19 cellular contexts compared by ENCODE assay signal in the genomic region with DNA sequence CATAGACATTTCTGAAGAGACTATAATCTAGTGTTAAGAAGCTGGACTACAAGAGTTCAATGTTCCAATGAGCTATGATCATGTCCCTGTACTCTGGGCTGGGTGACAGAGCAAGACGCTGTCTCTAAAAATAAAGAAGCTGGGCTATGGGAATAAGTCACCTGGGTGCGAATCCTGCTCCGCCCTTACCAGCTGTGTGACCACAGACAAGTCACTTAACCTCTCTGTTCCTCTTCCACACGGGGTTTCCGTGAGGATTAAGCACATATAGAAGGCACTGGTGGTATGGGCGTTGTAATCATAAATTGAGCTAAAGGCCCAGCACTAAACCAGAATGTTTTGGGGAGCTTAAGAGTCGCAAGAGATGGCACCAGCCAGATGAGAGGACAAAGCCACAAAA.
A peak's percentile ranks its signal among the peaks of the same experiment; 100 is the strongest.
DNase-seq lines count a peak whose midpoint lies in the region; FAIRE-seq and TF ChIP-seq lines count a peak whose summit lies in the region.
"Had no signal": no experiment of that assay in that cellular context is flagged by ENCODE, and none has a peak within 500 bp of the region (broad histone marks: within the 10 kb centered on the region; RNA-seq: fewer than 3 reads in every experiment).

No MANE protein-coding gene starts in this region.

- no peaks in the 10 kb centered on the region for H3K9me3 Mint-ChIP-seq in activated naive CD4-positive, alpha-beta T cell treated with anti-CD3 and anti-CD28 coated beads, Interleukin-2, amount 10 ng/mL, durations not matched to agents 7 days and 5 days
- no peaks in the 10 kb centered on the region for H3K9me3 Mint-ChIP-seq in nephron progenitor cell
- H3K9me3 Mint-ChIP-seq: CD4-positive, CD25-positive, alpha-beta regulatory T cell; CD8-positive, alpha-beta memory T cell; GM23338 had no signal

- H3K27me3 ChIP-seq in PC-9 (ENCODE audit: insufficient read depth, low read depth) (no peaks in the 10 kb centered on the region), H1 (replicated peaks in 1 of 4; ENCODE audit: control insufficient read depth in 3 of 4, extremely low read depth in 1 of 4, insufficient read depth in 3 of 4, low read length in 3 of 4) (no peaks in the 10 kb centered on the region), smooth muscle cell (ENCODE audit: low read depth) (no peaks in the 10 kb centered on the region)
- H3K27me3 ChIP-seq: BE2C had no signal

- H3K4me1 ChIP-seq in PC-9 (replicated peaks; ENCODE audit: insufficient read depth) (peaks cover 33% of the 10 kb centered on the region), H1 (replicated peaks in 1 of 4; ENCODE audit: control insufficient read depth in 3 of 4, insufficient read depth in 4 of 4, low read length in 3 of 4) (peaks cover 6 to 9% (median 7%) of the 10 kb centered on the region in 4 experiments; a peak in 6 of 7 replicates), smooth muscle cell (ENCODE audit: low read depth) (peaks cover 9% of the 10 kb centered on the region)

- H3F3A ChIP-seq in PC-9 (ENCODE audit: insufficient read depth, low read depth) (0 out of 2 replicates have a peak, but pooled peaks cover 21% of the 10 kb centered on the region), smooth muscle cell (ENCODE audit: low read depth) (no peaks in the 10 kb centered on the region)

- H3K27ac ChIP-seq in PC-9 (no peak overlapping the region), H1 (ENCODE audit: low read depth, low read length) (no peak overlapping the region), smooth muscle cell (ENCODE audit: low read depth) (no peak overlapping the region)

- no peak overlapping the region for H2AFZ ChIP-seq in PC-9
- H2AFZ ChIP-seq in H1 (ENCODE audit: low read length) = no peak overlapping the region
- H2AFZ ChIP-seq in smooth muscle cell (ENCODE audit: low read depth) = no peak overlapping the region
- H2AFZ ChIP-seq: GM23338 had no signal

- H2AK5ac ChIP-seq in H1 (ENCODE audit: low read depth, low read length) = no peak overlapping the region

- no peak for TF ChIP-seq CTCF in PC-9 (conservative IDR thresholded peaks at IDR 0.05)
- no peak for TF ChIP-seq CTCF in H1 (IDR thresholded peaks at IDR 0.05; ENCODE audit: control extremely low read depth in 1 of 3, insufficient read depth in 1 of 3, low read depth in 1 of 3, low read length in 3 of 3)
- TF ChIP-seq CTCF in nephron progenitor cell (IDR thresholded peaks at IDR 0.05) = no peak
- no peak for TF ChIP-seq CTCF in smooth muscle cell (IDR thresholded peaks at IDR 0.05; ENCODE audit: borderline replicate concordance, insufficient read depth, poor library complexity, severe bottlenecking)

- DNase-seq in activated naive CD4-positive, alpha-beta T cell treated with anti-CD3 and anti-CD28 coated beads, Interleukin-2, amount 10 ng/mL, durations not matched to agents 7 days and 5 days = no peak
- no peak for DNase-seq in activated naive CD4-positive, alpha-beta T cell treated with Interleukin-2 at 50 U/mL for 16 hours
- DNase-seq in PC-9 (no peak), H1 (ENCODE audit: low read depth in 1 of 2, low spot score in 2 of 2) (no peak), nephron progenitor cell (no peak), A172 (ENCODE audit: low spot score) (no peak), NOMO-1 (lab: John Stamatoyannopoulos, UW; ENCODE audit: unreplicated experiment in 2 of 2) (no peak), smooth muscle cell (lab: John Stamatoyannopoulos, UW; ENCODE audit: unreplicated experiment) (no peak)
- DNase-seq: ACHN; C1 segment of cervical spinal cord; CD4-positive, CD25-positive, alpha-beta regulatory T cell; CD8-positive, alpha-beta memory T cell; COR-L47; H7 had no signal

- H2BK20ac ChIP-seq in H1 (ENCODE audit: low read length) = no peak overlapping the region

- no peak overlapping the region for H3K4me3 ChIP-seq in PC-9
- no peak overlapping the region for H3K4me3 ChIP-seq in H1 (ENCODE audit: extremely low read depth in 1 of 4, insufficient read depth in 2 of 4, low read depth in 3 of 4, low read length in 4 of 4)
- no peak overlapping the region for H3K4me3 ChIP-seq in smooth muscle cell
- H3K4me3 ChIP-seq: GM23338 had no signal

- intact Hi-C loops in PC-9 (cut with micrococcal nuclease; ENCODE audit: unreplicated experiment) = loop anchor here (5.0 to 10.0 kb wide), 2 partner anchors 40 to 92 kb away; no protein-coding TSS in a partner anchor

- no peak for TF ChIP-seq EP300 in H1 (IDR thresholded peaks at IDR 0.05; ENCODE audit: borderline replicate concordance in 1 of 2, low read depth in 2 of 2, low read length in 2 of 2)

- no peak overlapping the region for H2BK5ac ChIP-seq in H1 (ENCODE audit: low read depth, low read length)

- H3K23me2 ChIP-seq in H1 (ENCODE audit: low read depth, low read length) = no peaks in the 10 kb centered on the region

- no peak overlapping the region for H2BK120ac ChIP-seq in H1 (replicated peaks; ENCODE audit: low read depth, low read length)

- H3K4ac ChIP-seq in H1 (replicated peaks; ENCODE audit: insufficient read length, low read depth, low read length) = no peak overlapping the region

- no peaks in the 10 kb centered on the region for H3K27me3 Mint-ChIP-seq in activated naive CD4-positive, alpha-beta T cell treated with anti-CD3 and anti-CD28 coated beads, Interleukin-2, amount 10 ng/mL, durations not matched to agents 7 days and 5 days
- H3K27me3 Mint-ChIP-seq in nephron progenitor cell (ENCODE audit: low read depth, poor library complexity) = peaks cover 13% of the 10 kb centered on the region
- H3K27me3 Mint-ChIP-seq: CD4-positive, CD25-positive, alpha-beta regulatory T cell; CD8-positive, alpha-beta memory T cell had no signal

- H3K9me3 ChIP-seq in PC-9 (ENCODE audit: insufficient read depth, low read depth) (no peaks in the 10 kb centered on the region), H1 (ENCODE audit: insufficient read depth in 2 of 2, low read depth in 1 of 2, low read length in 1 of 2) (no peaks in the 10 kb centered on the region), smooth muscle cell (replicated peaks; ENCODE audit: low read depth) (no peaks in the 10 kb centered on the region)
- H3K9me3 ChIP-seq: BE2C had no signal

- H3K79me1 ChIP-seq in H1 (ENCODE audit: low read depth, low read length) = no peaks in the 10 kb centered on the region; the same call in 1 of the 2 replicates

- no peak overlapping the region for H4K91ac ChIP-seq in H1 (replicated peaks; ENCODE audit: insufficient read length, low read length)

- POLR2A ChIA-PET in PC-9 (lab: Charles Lee; ENCODE audit: unreplicated experiment) (interaction anchor here (0.6 kb wide), 1 partner anchor 48 kb away, joined by 3 read pairs; no protein-coding TSS in a partner anchor), H1 (lab: Charles Lee; ENCODE audit: partially characterized antibody) (interaction anchor here (1.1 to 2.0 kb wide), 3 partner anchors 11 to 109 kb away, joined by 3 to 9 read pairs (median 3); a partner anchor contains a TSS)

- H3K27ac Mint-ChIP-seq in activated naive CD4-positive, alpha-beta T cell treated with anti-CD3 and anti-CD28 coated beads, Interleukin-2, amount 10 ng/mL, durations not matched to agents 7 days and 5 days = peak overlapping the region; percentile 4
- peak overlapping the region; percentile 75 for H3K27ac Mint-ChIP-seq in nephron progenitor cell
- H3K27ac Mint-ChIP-seq: CD4-positive, CD25-positive, alpha-beta regulatory T cell; GM23338 had no signal

- FAIRE-seq in H1 (lab: Jason Lieb, UNC) = no peak
- FAIRE-seq: A204.1, G401.6, GM12891 had no signal

- no peak overlapping the region for H3K14ac ChIP-seq in H1 (ENCODE audit: insufficient read length)

- H3K4me1 Mint-ChIP-seq in activated naive CD4-positive, alpha-beta T cell treated with anti-CD3 and anti-CD28 coated beads, Interleukin-2, amount 10 ng/mL, durations not matched to agents 7 days and 5 days = peaks cover 8% of the 10 kb centered on the region
- H3K4me1 Mint-ChIP-seq in nephron progenitor cell = peaks cover 20% of the 10 kb centered on the region

- H3K18ac ChIP-seq in H1 (ENCODE audit: extremely low read depth, low read length) = no peak overlapping the region

- WGBS in H1 (ENCODE audit: extremely low coverage in 1 of 2, insufficient coverage in 1 of 2, insufficient read length in 1 of 2, insufficient replicate concordance in 2 of 2, low coverage in 1 of 2, low lambda C conversion rate in 2 of 2, missing lambda C conversion rate in 1 of 2), 2 experiments = 86% methylated on average over 7 of the region's 7 CpGs; no CpG with 5 or more reads in 1 of the 2 experiments
- 95% methylated on average over 7 of the region's 7 CpGs for WGBS in smooth muscle cell (ENCODE audit: low lambda C conversion rate)

- H3K56ac ChIP-seq in H1 (replicated peaks; ENCODE audit: insufficient read length, low read depth, low read length) = no peak overlapping the region

- H3K36me3 Mint-ChIP-seq in activated naive CD4-positive, alpha-beta T cell treated with anti-CD3 and anti-CD28 coated beads, Interleukin-2, amount 10 ng/mL, durations not matched to agents 7 days and 5 days = no peaks in the 10 kb centered on the region
- H3K36me3 Mint-ChIP-seq in nephron progenitor cell (ENCODE audit: low read depth) = no peaks in the 10 kb centered on the region

- peaks cover 5% of the 10 kb centered on the region; the same call in 1 of the 2 replicates for H3K79me2 ChIP-seq in PC-9 (ENCODE audit: low read depth)
- H3K79me2 ChIP-seq in H1 (ENCODE audit: control insufficient read depth in 1 of 2, insufficient read depth in 2 of 2, low read length in 2 of 2) = no peaks in the 10 kb centered on the region
- H3K79me2 ChIP-seq in smooth muscle cell (ENCODE audit: low read depth) = no peaks in the 10 kb centered on the region

- no peak overlapping the region for H2BK15ac ChIP-seq in H1 (ENCODE audit: low read length)

- no peaks in the 10 kb centered on the region for H3K9me2 ChIP-seq in PC-9 (ENCODE audit: insufficient read depth)

- CTCF ChIA-PET in activated naive CD4-positive, alpha-beta T cell treated with anti-CD3 and anti-CD28 coated beads, Interleukin-2, amount 10 ng/mL, durations not matched to agents 7 days and 5 days (lab: Charles Lee) = interaction anchor here (3.2 to 8.7 kb wide), 5 partner anchors 109 to 376 kb away, joined by 13 to 119 read pairs (median 32); partner anchors contain the start of gene LOXHD1
- CTCF ChIA-PET in PC-9 (lab: Charles Lee) (no interaction called here), H1 (lab: Charles Lee; ENCODE audit: partially characterized antibody) (interaction anchor here (0.8 to 10.2 kb wide), 44 partner anchors 10 to 375 kb away, joined by 3 to 196 read pairs (median 16); partner anchors contain the start of gene LOXHD1)

- no peak for TF ChIP-seq RAD21 in H1 (IDR thresholded peaks at IDR 0.05 in 1 of 2, conservative IDR thresholded peaks at IDR 0.05 in 1 of 2; ENCODE audit: low read depth in 2 of 2, low read length in 2 of 2)

- BruUV-seq in PC-9 (replicated peaks; lab: Mats Ljungman, UMichigan) = no TSS peak

- no peaks in the 10 kb centered on the region for H3K36me3 ChIP-seq in PC-9 (ENCODE audit: low read depth)
- H3K36me3 ChIP-seq in H1 (ENCODE audit: control insufficient read depth in 2 of 4, insufficient read depth in 4 of 4, low read length in 3 of 4) = no peaks in the 10 kb centered on the region
- no peaks in the 10 kb centered on the region for H3K36me3 ChIP-seq in smooth muscle cell (ENCODE audit: low read depth)
- H3K36me3 ChIP-seq: BE2C had no signal

- TF ChIP-seq POLR2A in H1 (IDR thresholded peaks at IDR 0.05; ENCODE audit: control extremely low read depth in 1 of 2, low read depth in 2 of 2, low read length in 2 of 2) = no peak

- H4K20me1 ChIP-seq in PC-9 (ENCODE audit: insufficient read depth) (no peaks in the 10 kb centered on the region), H1 (replicated peaks in 1 of 2; ENCODE audit: control insufficient read depth in 1 of 2, insufficient read depth in 2 of 2, low read length in 2 of 2) (no peaks in the 10 kb centered on the region), smooth muscle cell (ENCODE audit: low read depth) (no peaks in the 10 kb centered on the region)

- H4K5ac ChIP-seq in H1 (ENCODE audit: insufficient read length, low read depth, low read length) = no peak overlapping the region

- peak overlapping the region; percentile 35 for H3K4me2 ChIP-seq in PC-9
- H3K4me2 ChIP-seq in H1 (ENCODE audit: insufficient read depth in 1 of 2, low read depth in 2 of 2, low read length in 2 of 2) = no peak overlapping the region
- H3K4me2 ChIP-seq in smooth muscle cell = no peak overlapping the region
- H3K4me2 ChIP-seq: GM23338 had no signal

- H3K23ac ChIP-seq in H1 (ENCODE audit: insufficient read length) = no peak overlapping the region

- H4K8ac ChIP-seq in H1 (ENCODE audit: extremely low read depth, insufficient read depth, low read length) = no peak overlapping the region

- no peak overlapping the region for H2BK12ac ChIP-seq in H1 (ENCODE audit: low read depth, low read length)

- no peak overlapping the region for H3K4me3 Mint-ChIP-seq in activated naive CD4-positive, alpha-beta T cell treated with anti-CD3 and anti-CD28 coated beads, Interleukin-2, amount 10 ng/mL, durations not matched to agents 7 days and 5 days
- no peak overlapping the region for H3K4me3 Mint-ChIP-seq in nephron progenitor cell
- H3K4me3 Mint-ChIP-seq: CD8-positive, alpha-beta memory T cell; GM23338 had no signal

- H3K9ac ChIP-seq in H1 (replicated peaks in 1 of 4; ENCODE audit: extremely low read depth in 1 of 4, low read depth in 3 of 4, low read length in 3 of 4) (no peak overlapping the region), smooth muscle cell (ENCODE audit: low read depth) (no peak overlapping the region)
